ENCODE assay signal across 19 cellular contexts in the genomic region with DNA sequence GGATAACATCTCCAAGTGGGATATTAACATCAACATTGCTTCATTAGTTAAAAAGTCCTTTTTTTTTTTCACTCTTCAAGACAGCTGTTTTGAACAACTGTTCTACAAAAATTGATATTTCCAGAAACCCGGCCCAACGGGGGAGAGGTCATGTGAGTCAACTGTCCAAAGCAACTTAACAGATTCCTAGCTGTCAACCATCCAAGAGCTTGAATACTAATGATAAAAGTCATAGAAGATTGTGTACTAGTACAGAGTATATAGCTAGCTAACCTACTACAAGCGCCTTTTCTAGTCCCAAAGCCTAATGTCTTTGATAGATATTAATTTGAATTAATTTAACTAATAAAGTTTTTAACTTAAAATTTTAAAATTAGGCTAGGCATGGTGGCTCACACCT.
DNase-seq lines count a peak whose midpoint lies in the region; ATAC-seq and TF ChIP-seq lines count a peak whose summit lies in the region.
"Had no signal": no experiment of that assay in that cellular context is flagged by ENCODE, and none has a peak within 500 bp of the region (broad histone marks: within the 10 kb centered on the region; RNA-seq: fewer than 3 reads in every experiment).

No MANE protein-coding gene starts in this region.

- ATAC-seq in Panc1 (no peak), HG03565 (IDR thresholded peaks at IDR 0.05; ENCODE audit: unreplicated experiment) (no peak)
- ATAC-seq: mucosa of descending colon had no signal

- H3K27ac ChIP-seq in Panc1 (ENCODE audit: low read length) (peak overlapping the region; percentile 72), osteoblast (ENCODE audit: low read depth, low read length) (peak overlapping the region; percentile 40)
- H3K27ac ChIP-seq: coronary artery had no signal

- H3K9me3 ChIP-seq in Panc1 (ENCODE audit: control insufficient read depth, insufficient read depth, low read depth, low read length) (peaks cover 11% of the 10 kb centered on the region; the same call in 1 of the 2 replicates), osteoblast (ENCODE audit: low read depth, low read length) (no peaks in the 10 kb centered on the region)
- H3K9me3 ChIP-seq: BE2C, mucosa of descending colon had no signal

- H4K20me1 ChIP-seq in osteoblast (ENCODE audit: insufficient read depth, low read length) = no peaks in the 10 kb centered on the region

- CTCF ChIA-PET in Panc1 (lab: Charles Lee) = no interaction called here

- H2AFZ ChIP-seq in osteoblast (ENCODE audit: low read length) = no peak overlapping the region

- H3K4me3 ChIP-seq in Panc1 (ENCODE audit: low read depth in 2 of 2, low read length in 2 of 2) (no peak overlapping the region), fibroblast of pulmonary artery (replicated peaks; ENCODE audit: low read depth, low read length) (no peak overlapping the region), osteoblast (ENCODE audit: insufficient read depth, low read length) (no peak overlapping the region)
- H3K4me3 ChIP-seq: coronary artery, mucosa of descending colon had no signal

- POLR2A ChIA-PET in Panc1 (lab: Charles Lee) = no interaction called here

- H3K4me2 ChIP-seq in osteoblast (ENCODE audit: insufficient read depth, low read length) = no peak overlapping the region

- no peak for TF ChIP-seq CTCF in Panc1 (IDR thresholded peaks at IDR 0.05)
- no peak for TF ChIP-seq CTCF in fibroblast of pulmonary artery (IDR thresholded peaks at IDR 0.05; ENCODE audit: low read length, missing control alignments)
- no peak for TF ChIP-seq CTCF in osteoblast (IDR thresholded peaks at IDR 0.05; ENCODE audit: extremely low read depth, low read depth, low read length)

- H3K27me3 ChIP-seq in Panc1 (ENCODE audit: control insufficient read depth, insufficient read depth, low read length) = no peaks in the 10 kb centered on the region
- H3K27me3 ChIP-seq in osteoblast (ENCODE audit: insufficient read depth, low read length) = no peaks in the 10 kb centered on the region
- H3K27me3 ChIP-seq: BE2C had no signal

- DNase-seq in EL (peak; percentile 75), Panc1 (ENCODE audit: low read depth, low spot score) (no peak), fibroblast of pulmonary artery (ENCODE audit: low read depth) (peak; percentile 63), osteoblast (ENCODE audit: insufficient read length, low spot score, missing footprints) (peak; percentile 70), NCI-H1694 treated with DMSO at 0.1 percent for 48 hours (lab: John Stamatoyannopoulos, UW) (no peak), NCI-H524 (lab: John Stamatoyannopoulos, UW) (no peak), mesenteric fat pad (ENCODE audit: low spot score) (no peak)
- DNase-seq: activated CD4-positive, CD25-positive, alpha-beta regulatory T cell treated with anti-CD3 and anti-CD28 coated beads, Interleukin-2, amount 50 U/mL, for 72 hours; activated gamma-delta T cell; anterior cingulate cortex; BE2C; kidney; mucosa of descending colon; NCI-H1092; SHP77 treated with DMSO at 0.1 percent for 48 hours; small intestine; T-helper 2 cell had no signal

- peaks cover 32% of the 10 kb centered on the region for H3K4me1 ChIP-seq in Panc1 (ENCODE audit: control insufficient read depth, insufficient read depth, low read length)
- H3K4me1 ChIP-seq in osteoblast (ENCODE audit: insufficient read depth, low read length) = peaks cover 49% of the 10 kb centered on the region
- H3K4me1 ChIP-seq: BE2C had no signal

- intact Hi-C loops in Panc1 (cut with micrococcal nuclease; ENCODE audit: unreplicated experiment) = no loop called here

- H3K36me3 ChIP-seq in Panc1 (ENCODE audit: control insufficient read depth, insufficient read depth, low read length) = no peaks in the 10 kb centered on the region
- H3K36me3 ChIP-seq in osteoblast (ENCODE audit: insufficient read depth, low read length) = no peaks in the 10 kb centered on the region

- in situ Hi-C loops in Panc1 (cut with HindIII; ENCODE audit: low pct_unique_long_range_greater_than_20kb, low sequenced_read_pairs) = no loop called here

- peaks cover 10% of the 10 kb centered on the region for H3K79me2 ChIP-seq in osteoblast (ENCODE audit: insufficient read depth, low read length)

- no TSS peak for BruUV-seq in Panc1 (replicated peaks; lab: Mats Ljungman, UMichigan)

Comparison
In these comparisons a context has a peak if more than half of its experiments do, and no peak if none do; other contexts are left out.
1. DNase-seq: peak in EL (single experiment), fibroblast of pulmonary artery (single experiment) and osteoblast (single experiment); none in Panc1 (single experiment), NCI-H1694 treated with DMSO at 0.1 percent for 48 hours (single experiment), NCI-H524 (0 of 2) and mesenteric fat pad (single experiment).